ENCODE assay signal across 23 cellular contexts in the genomic region with DNA sequence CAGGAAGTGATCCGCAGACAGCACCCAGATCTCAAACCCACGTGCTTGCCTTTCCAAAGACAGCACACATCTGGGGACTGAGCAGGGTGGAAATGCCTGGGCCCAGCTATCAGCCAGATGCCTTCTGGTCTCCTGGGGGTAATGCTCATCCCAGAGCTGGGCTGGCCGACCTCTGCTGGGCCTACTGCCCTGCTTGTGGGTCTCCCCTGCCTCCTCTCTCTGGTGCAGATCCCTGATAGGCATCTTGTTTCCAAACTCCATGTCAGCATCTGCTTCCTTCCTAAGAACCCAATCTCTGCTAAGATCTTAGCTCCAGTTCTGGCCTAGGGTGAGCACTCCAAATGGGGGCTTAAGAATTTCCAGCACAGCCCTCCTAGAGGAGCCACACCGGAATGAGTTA.
"Had no signal": no experiment of that assay in that cellular context is flagged by ENCODE, and none has a peak within 500 bp of the region (broad histone marks: within the 10 kb centered on the region; RNA-seq: fewer than 3 reads in every experiment).

No MANE protein-coding gene starts in this region.

- DNase-seq: colonic mucosa; cortex of kidney; dermis blood vessel endothelial cell; dorsolateral prefrontal cortex; effector CD4-positive, alpha-beta T cell; effector CD8-positive, alpha-beta T cell; effector memory CD4-positive, alpha-beta T cell; effector memory CD8-positive, alpha-beta T cell; endodermal cell; erythroblast; esophagus squamous epithelium; foreskin fibroblast; foreskin keratinocyte; foreskin melanocyte; gastrocnemius medialis; glutamatergic neuron; head of caudate nucleus; heart left ventricle; heart right ventricle had no signal

- H3K36me3 ChIP-seq: colonic mucosa, esophagus squamous epithelium, gastrocnemius medialis, gastroesophageal sphincter, heart left ventricle, heart right ventricle had no signal

- H3K4me1 ChIP-seq: colonic mucosa, esophagus squamous epithelium, foreskin keratinocyte, gastrocnemius medialis, gastroesophageal sphincter, heart left ventricle, heart right ventricle had no signal

- ATAC-seq: effector memory CD8-positive, alpha-beta T cell; esophagus mucosa; foreskin keratinocyte; gastrocnemius medialis; gastroesophageal sphincter; heart left ventricle; heart right ventricle had no signal

- H3K4me3 ChIP-seq: colonic mucosa, coronary artery, dorsolateral prefrontal cortex, esophagus squamous epithelium, gastrocnemius medialis, gastroesophageal sphincter, heart left ventricle, heart right ventricle had no signal

- H3K27me3 ChIP-seq: colonic mucosa, gastrocnemius medialis had no signal

- H3K9me3 ChIP-seq: colonic mucosa, esophagus squamous epithelium, gastrocnemius medialis, gastroesophageal sphincter, heart left ventricle, heart right ventricle had no signal

- H3K27ac ChIP-seq: colonic mucosa, coronary artery, dorsolateral prefrontal cortex, epithelial cell of prostate, esophagus squamous epithelium, foreskin keratinocyte, gastrocnemius medialis, gastroesophageal sphincter, heart left ventricle, heart right ventricle had no signal
